In the genomic region with DNA sequence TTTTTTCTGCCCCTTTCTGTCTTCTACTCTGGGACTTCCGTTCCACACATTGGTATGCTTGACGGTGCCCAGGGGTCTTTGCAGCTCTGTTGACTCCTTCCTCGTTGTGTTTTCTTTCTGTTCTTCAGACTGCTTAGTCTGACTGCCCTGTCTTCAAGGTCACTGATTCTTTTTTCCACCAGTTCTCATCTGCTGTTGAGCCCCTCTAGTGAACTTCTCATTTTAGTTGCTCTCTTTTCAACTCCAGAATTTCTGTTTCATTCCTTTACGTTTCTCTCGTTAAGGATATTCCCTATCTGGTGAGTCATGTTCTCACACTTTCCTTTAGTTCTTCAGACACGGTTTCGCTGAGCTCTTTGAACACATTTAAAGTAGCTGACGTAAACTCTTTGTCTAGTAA, we compare ENCODE assay signal across 21 cellular contexts. TPM values are rescaled to one million over a fixed set of nuclear protein-coding genes. Genes with fewer than 3 reads are reported as not detected.
DNase-seq lines count a peak whose midpoint lies in the region; ATAC-seq and TF ChIP-seq lines count a peak whose summit lies in the region.
"Had no signal": no experiment of that assay in that cellular context is flagged by ENCODE, and none has a peak within 500 bp of the region (broad histone marks: within the 10 kb centered on the region; RNA-seq: fewer than 3 reads in every experiment).

No MANE protein-coding gene starts in this region.

- no peaks in the 10 kb centered on the region for H3K79me2 ChIP-seq in osteoblast (ENCODE audit: insufficient read depth, low read length)

- peaks cover 3 to 4% of the 10 kb centered on the region in 2 donors for H3K36me3 Mint-ChIP-seq in activated T-cell treated with anti-CD3 and anti-CD28 coated beads, Interleukin-2, amount 50 U/mL, for 72 hours (ENCODE audit: insufficient read depth in 2 of 2)
- no peaks in the 10 kb centered on the region for H3K36me3 Mint-ChIP-seq in activated T-cell treated with anti-CD3 and anti-CD28 coated beads, Interleukin-2, amount 50 U/mL, for 4 hours (ENCODE audit: insufficient read depth)
- H3K36me3 Mint-ChIP-seq in activated T-helper 17 cell treated with anti-CD3 and anti-CD28 coated beads, Interleukin-2, amount 50 U/mL, for 72 hours (ENCODE audit: low read depth), result no peaks in the 10 kb centered on the region
- H3K36me3 Mint-ChIP-seq in activated CD8-positive, alpha-beta memory T cell treated with anti-CD3 and anti-CD28 coated beads, Interleukin-2, amount 10 ng/mL, durations not matched to agents 7 days and 5 days, result no peaks in the 10 kb centered on the region
- H3K36me3 Mint-ChIP-seq: CD8-positive, alpha-beta memory T cell had no signal

- no peak for ATAC-seq in activated T-cell treated with anti-CD3 and anti-CD28 coated beads, Interleukin-2, amount 50 U/mL, for 72 hours (replicated peaks in 1 of 2)
- no peak for ATAC-seq in activated T-cell treated with anti-CD3 and anti-CD28 coated beads, Interleukin-2, amount 50 U/mL, for 4 hours
- no peak for ATAC-seq in activated T-helper 17 cell treated with anti-CD3 and anti-CD28 coated beads, Interleukin-2, amount 50 U/mL, for 72 hours (replicated peaks)
- ATAC-seq in activated CD8-positive, alpha-beta memory T cell treated with anti-CD3 and anti-CD28 coated beads, Interleukin-2, amount 10 ng/mL, durations not matched to agents 7 days and 5 days, result no peak

- H3K27me3 ChIP-seq in osteoblast (ENCODE audit: insufficient read depth, low read length), result no peaks in the 10 kb centered on the region
- H3K27me3 ChIP-seq: BE2C had no signal

- no peak overlapping the region for H3K4me3 ChIP-seq in osteoblast (ENCODE audit: insufficient read depth, low read length)
- H3K4me3 ChIP-seq: BLaER1 treated with 17β-estradiol and CSF1 and Interleukin-3, amounts not matched to agents 10 nM and 100 nM had no signal

- TF ChIP-seq CTCF in osteoblast (IDR thresholded peaks at IDR 0.05; ENCODE audit: extremely low read depth, low read depth, low read length), result no peak

- no peaks in the 10 kb centered on the region for H4K20me1 ChIP-seq in osteoblast (ENCODE audit: insufficient read depth, low read length)

- no peak overlapping the region for H3K27ac ChIP-seq in osteoblast (ENCODE audit: low read depth, low read length)
- H3K27ac ChIP-seq: 22Rv1; BLaER1 treated with 17β-estradiol and CSF1 and Interleukin-3, amounts not matched to agents 10 nM and 100 nM had no signal

- H3K36me3 ChIP-seq in osteoblast (ENCODE audit: insufficient read depth, low read length), result no peaks in the 10 kb centered on the region
- H3K36me3 ChIP-seq: BE2C had no signal

- no peak for DNase-seq in activated T-cell treated with anti-CD3 and anti-CD28 coated beads, Interleukin-2, amount 50 U/mL, for 72 hours
- no peak for DNase-seq in activated T-cell treated with anti-CD3 and anti-CD28 coated beads, Interleukin-2, amount 50 U/mL, for 4 hours
- DNase-seq in osteoblast (ENCODE audit: insufficient read length, low spot score, missing footprints), result peak; percentile 55
- DNase-seq in NCI-H82 (lab: John Stamatoyannopoulos, UW), result no peak
- no peak for DNase-seq in DMS53 (lab: John Stamatoyannopoulos, UW)
- no peak for DNase-seq in activated CD8-positive, alpha-beta memory T cell treated with anti-CD3 and anti-CD28 coated beads, Interleukin-2, amount 10 ng/mL, durations not matched to agents 7 days and 5 days
- DNase-seq: ACHN; AML-193; BE2C; CD4-positive, alpha-beta T cell; CD8-positive, alpha-beta memory T cell; DMS 273 treated with DMSO at 0.1 percent for 48 hours; DMS79 treated with DMSO at 0.1 percent for 48 hours; GF-D8; GOT3; HCEC 1CT had no signal

- no peak overlapping the region for H3K4me3 Mint-ChIP-seq in activated T-cell treated with anti-CD3 and anti-CD28 coated beads, Interleukin-2, amount 50 U/mL, for 72 hours
- no peak overlapping the region for H3K4me3 Mint-ChIP-seq in activated T-cell treated with anti-CD3 and anti-CD28 coated beads, Interleukin-2, amount 50 U/mL, for 4 hours
- H3K4me3 Mint-ChIP-seq in activated T-helper 17 cell treated with anti-CD3 and anti-CD28 coated beads, Interleukin-2, amount 50 U/mL, for 72 hours, result no peak overlapping the region
- no peak overlapping the region for H3K4me3 Mint-ChIP-seq in activated CD8-positive, alpha-beta memory T cell treated with anti-CD3 and anti-CD28 coated beads, Interleukin-2, amount 10 ng/mL, durations not matched to agents 7 days and 5 days
- H3K4me3 Mint-ChIP-seq: CD14-positive monocyte; CD4-positive, alpha-beta T cell; CD8-positive, alpha-beta memory T cell had no signal

- no peak overlapping the region for H3K4me2 ChIP-seq in osteoblast (ENCODE audit: insufficient read depth, low read length)

- no peaks in the 10 kb centered on the region for H3K4me1 Mint-ChIP-seq in activated T-cell treated with anti-CD3 and anti-CD28 coated beads, Interleukin-2, amount 50 U/mL, for 72 hours (ENCODE audit: low read depth)
- H3K4me1 Mint-ChIP-seq in activated T-cell treated with anti-CD3 and anti-CD28 coated beads, Interleukin-2, amount 50 U/mL, for 4 hours (ENCODE audit: low read depth), result no peaks in the 10 kb centered on the region
- peaks cover 8% of the 10 kb centered on the region for H3K4me1 Mint-ChIP-seq in activated T-helper 17 cell treated with anti-CD3 and anti-CD28 coated beads, Interleukin-2, amount 50 U/mL, for 72 hours
- H3K4me1 Mint-ChIP-seq in activated CD8-positive, alpha-beta memory T cell treated with anti-CD3 and anti-CD28 coated beads, Interleukin-2, amount 10 ng/mL, durations not matched to agents 7 days and 5 days, result no peaks in the 10 kb centered on the region
- H3K4me1 Mint-ChIP-seq: CD14-positive monocyte had no signal

- CTCF ChIA-PET in activated CD8-positive, alpha-beta memory T cell treated with anti-CD3 and anti-CD28 coated beads, Interleukin-2, amount 10 ng/mL, durations not matched to agents 7 days and 5 days (lab: Charles Lee), result interaction anchor here (0.8 to 4.6 kb wide), 3 partner anchors 14 to 81 kb away, joined by 3 to 19 read pairs (median 5); a partner anchor contains a TSS

- no peaks in the 10 kb centered on the region for H3K9me3 ChIP-seq in osteoblast (ENCODE audit: low read depth, low read length)
- H3K9me3 ChIP-seq: BE2C had no signal

- peaks cover 0 to 2% of the 10 kb centered on the region in 2 donors for H3K9me3 Mint-ChIP-seq in activated T-cell treated with anti-CD3 and anti-CD28 coated beads, Interleukin-2, amount 50 U/mL, for 72 hours
- H3K9me3 Mint-ChIP-seq in activated T-cell treated with anti-CD3 and anti-CD28 coated beads, Interleukin-2, amount 50 U/mL, for 4 hours, result peaks cover 7% of the 10 kb centered on the region
- peaks cover 6% of the 10 kb centered on the region for H3K9me3 Mint-ChIP-seq in activated T-helper 17 cell treated with anti-CD3 and anti-CD28 coated beads, Interleukin-2, amount 50 U/mL, for 72 hours
- no peaks in the 10 kb centered on the region for H3K9me3 Mint-ChIP-seq in activated CD8-positive, alpha-beta memory T cell treated with anti-CD3 and anti-CD28 coated beads, Interleukin-2, amount 10 ng/mL, durations not matched to agents 7 days and 5 days (ENCODE audit: low read depth)
- H3K9me3 Mint-ChIP-seq: CD4-positive, alpha-beta T cell had no signal

- H3K27me3 Mint-ChIP-seq in activated T-cell treated with anti-CD3 and anti-CD28 coated beads, Interleukin-2, amount 50 U/mL, for 72 hours (ENCODE audit: low read depth), result no peaks in the 10 kb centered on the region
- no peaks in the 10 kb centered on the region for H3K27me3 Mint-ChIP-seq in activated T-cell treated with anti-CD3 and anti-CD28 coated beads, Interleukin-2, amount 50 U/mL, for 4 hours (ENCODE audit: low read depth)
- H3K27me3 Mint-ChIP-seq in activated T-helper 17 cell treated with anti-CD3 and anti-CD28 coated beads, Interleukin-2, amount 50 U/mL, for 72 hours, result no peaks in the 10 kb centered on the region
- H3K27me3 Mint-ChIP-seq in activated CD8-positive, alpha-beta memory T cell treated with anti-CD3 and anti-CD28 coated beads, Interleukin-2, amount 10 ng/mL, durations not matched to agents 7 days and 5 days, result no peaks in the 10 kb centered on the region
- H3K27me3 Mint-ChIP-seq: CD4-positive, alpha-beta T cell; CD8-positive, alpha-beta memory T cell had no signal

- H2AFZ ChIP-seq in osteoblast (ENCODE audit: low read length), result no peak overlapping the region

- H3K4me1 ChIP-seq in osteoblast (ENCODE audit: insufficient read depth, low read length), result no peaks in the 10 kb centered on the region
- H3K4me1 ChIP-seq: BE2C had no signal

- H3K27ac Mint-ChIP-seq in activated T-cell treated with anti-CD3 and anti-CD28 coated beads, Interleukin-2, amount 50 U/mL, for 72 hours, result peak overlapping the region; percentile 11
- peak overlapping the region; percentile 53 for H3K27ac Mint-ChIP-seq in activated T-helper 17 cell treated with anti-CD3 and anti-CD28 coated beads, Interleukin-2, amount 50 U/mL, for 72 hours
- H3K27ac Mint-ChIP-seq in activated CD8-positive, alpha-beta memory T cell treated with anti-CD3 and anti-CD28 coated beads, Interleukin-2, amount 10 ng/mL, durations not matched to agents 7 days and 5 days, result no peak overlapping the region
- H3K27ac Mint-ChIP-seq: CD4-positive, alpha-beta T cell had no signal

RNA-seq across cellular contexts. Expression of a gene that starts 13.8 kb away (rescaled TPM):
- total RNA-seq in activated T-cell treated with anti-CD3 and anti-CD28 coated beads, Interleukin-2, amount 50 U/mL, for 72 hours, result 10 to 100 TPM; 31.7 to 37.1 TPM
- total RNA-seq in activated T-cell treated with anti-CD3 and anti-CD28 coated beads, Interleukin-2, amount 50 U/mL, for 4 hours, result 10 to 100 TPM; 16.1 to 18.6 (median 16.7) TPM
- total RNA-seq in activated T-helper 17 cell treated with anti-CD3 and anti-CD28 coated beads, Interleukin-2, amount 50 U/mL, for 72 hours, result 10 to 100 TPM; 15.0 to 33.0 TPM
- 76.7 and 91.3 TPM in 2 replicates for total RNA-seq in osteoblast
- total RNA-seq in activated CD8-positive, alpha-beta memory T cell treated with anti-CD3 and anti-CD28 coated beads, Interleukin-2, amount 10 ng/mL, durations not matched to agents 7 days and 5 days, result 10 to 100 TPM; 31.9 to 34.7 TPM

RNA-seq across cellular contexts. Expression of a gene that starts 31.8 kb away (rescaled TPM):
- total RNA-seq in activated T-cell treated with anti-CD3 and anti-CD28 coated beads, Interleukin-2, amount 50 U/mL, for 72 hours, result 100 to 1,000 TPM in 1 of 2 donors, 10 to 100 TPM in 1; 91.8 to 104 TPM
- 100 to 1,000 TPM; 228 to 251 (median 230) TPM for total RNA-seq in activated T-cell treated with anti-CD3 and anti-CD28 coated beads, Interleukin-2, amount 50 U/mL, for 4 hours
- 100 to 1,000 TPM; 141 to 182 TPM for total RNA-seq in activated T-helper 17 cell treated with anti-CD3 and anti-CD28 coated beads, Interleukin-2, amount 50 U/mL, for 72 hours
- 44.5 and 46.3 TPM in 2 replicates for total RNA-seq in osteoblast
- total RNA-seq in activated CD8-positive, alpha-beta memory T cell treated with anti-CD3 and anti-CD28 coated beads, Interleukin-2, amount 10 ng/mL, durations not matched to agents 7 days and 5 days, result 100 to 1,000 TPM; 145 to 161 TPM

RNA-seq across cellular contexts. Expression of a gene that starts 54.7 kb away (rescaled TPM):
- total RNA-seq in activated T-cell treated with anti-CD3 and anti-CD28 coated beads, Interleukin-2, amount 50 U/mL, for 72 hours, result under 1 TPM in 1 of 2 donors, not detected in 1; 0.39 TPM
- not detected for total RNA-seq in activated T-cell treated with anti-CD3 and anti-CD28 coated beads, Interleukin-2, amount 50 U/mL, for 4 hours
- not detected for total RNA-seq in activated T-helper 17 cell treated with anti-CD3 and anti-CD28 coated beads, Interleukin-2, amount 50 U/mL, for 72 hours
- total RNA-seq in osteoblast, result not detected in 2 replicates
- not detected for total RNA-seq in activated CD8-positive, alpha-beta memory T cell treated with anti-CD3 and anti-CD28 coated beads, Interleukin-2, amount 10 ng/mL, durations not matched to agents 7 days and 5 days
- total RNA-seq: CD4-positive, alpha-beta T cell; CD8-positive, alpha-beta memory T cell; Daoy had no signal
